In the genomic region with DNA sequence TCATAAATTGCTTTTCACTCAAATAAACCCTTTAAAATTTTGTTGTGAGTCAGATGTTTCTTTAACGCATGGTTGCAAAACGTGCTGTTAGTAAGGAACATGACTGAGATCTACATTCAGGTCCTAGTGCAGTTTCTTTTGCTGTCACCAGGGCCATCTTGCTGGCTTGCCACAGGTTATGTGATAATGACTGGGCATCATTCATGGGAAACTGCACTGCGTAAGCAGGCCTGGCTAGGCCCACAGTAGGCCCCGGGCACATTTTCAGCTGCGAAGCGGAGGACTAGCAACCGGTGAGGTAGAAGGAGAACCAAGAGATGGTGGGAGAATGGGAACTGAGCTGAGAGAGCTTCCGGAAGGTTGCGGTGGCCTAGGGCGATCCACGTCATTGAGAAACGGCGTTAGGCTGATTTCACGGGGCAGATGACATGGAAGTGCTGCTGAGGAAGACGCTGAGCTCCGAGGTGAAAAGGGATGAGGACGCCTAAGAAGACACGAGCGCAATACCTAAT, we compare ENCODE assay signal across 9 cellular contexts. TPM values are rescaled to one million over a fixed set of nuclear protein-coding genes. Genes with fewer than 3 reads are reported as not detected.
DNase-seq lines count a peak whose midpoint lies in the region; ATAC-seq and TF ChIP-seq lines count a peak whose summit lies in the region.
"Had no signal": no experiment of that assay in that cellular context is flagged by ENCODE, and none has a peak within 500 bp of the region (broad histone marks: within the 10 kb centered on the region; RNA-seq: fewer than 3 reads in every experiment).

No MANE protein-coding gene starts in this region.

- DNase-seq in stimulated activated CD4-positive, alpha-beta T cell treated with anti-CD3 and anti-CD28 coated beads, Interleukin-1b, Interleukin-23, amount 100 ng/mL, for 48 hours: peak; percentile 81
- no peak for DNase-seq in stimulated activated CD4-positive, alpha-beta T cell treated with anti-CD3 and anti-CD28 coated beads, Interleukin-4, amount 100 ng/mL, for 1 hour
- DNase-seq in RWPE1 (ENCODE audit: low spot score): no peak
- peak; percentile 64 for DNase-seq in fibroblast of mammary gland (ENCODE audit: low read depth)
- DNase-seq in upper lobe of right lung: peak; percentile 73
- no peak for DNase-seq in RKO (ENCODE audit: low spot score)
- no peak for DNase-seq in iPS-NIHi11 (ENCODE audit: low spot score)
- DNase-seq in BE2C: no peak
- DNase-seq: SHP77 treated with DMSO at 0.1 percent for 48 hours had no signal

- ATAC-seq in upper lobe of right lung: peak; percentile 30

- H3K4me3 ChIP-seq in fibroblast of mammary gland (ENCODE audit: control insufficient read depth, low read depth, low read length) (no peak overlapping the region), upper lobe of right lung (peak overlapping the region; percentile 8), BE2C (ENCODE audit: low read depth, low read length) (no peak overlapping the region)

- peaks cover 47% of the 10 kb centered on the region for H3K4me1 ChIP-seq in upper lobe of right lung
- H3K4me1 ChIP-seq in BE2C: no peaks in the 10 kb centered on the region

- CTCF ChIA-PET in RWPE1 (lab: Yijun Ruan, JAX): interaction anchor here (0.7 kb wide), 1 partner anchor 21 kb away, joined by 3 read pairs; no protein-coding TSS in a partner anchor

- no peak for TF ChIP-seq CTCF in RWPE1 (conservative IDR thresholded peaks at IDR 0.05; ENCODE audit: low read depth)
- peak; percentile 9 for TF ChIP-seq CTCF in fibroblast of mammary gland (conservative IDR thresholded peaks at IDR 0.05; ENCODE audit: control insufficient read depth, insufficient read depth, low read depth, low read length)
- no peak for TF ChIP-seq CTCF in upper lobe of right lung (IDR thresholded peaks at IDR 0.05)
- no peak for TF ChIP-seq CTCF in BE2C (IDR thresholded peaks at IDR 0.05; ENCODE audit: low read depth, low read length)

- H3K27ac ChIP-seq in RWPE1 (peak overlapping the region; percentile 85), upper lobe of right lung (peak overlapping the region; percentile 97)

- H3K36me3 ChIP-seq in upper lobe of right lung (no peaks in the 10 kb centered on the region), BE2C (no peaks in the 10 kb centered on the region)

- H3K27me3 ChIP-seq in upper lobe of right lung (peaks cover 17% of the 10 kb centered on the region), BE2C (no peaks in the 10 kb centered on the region)

- POLR2A ChIA-PET in RWPE1 (lab: Yijun Ruan, JAX; ENCODE audit: low non-redundant PET): no interaction called here

- intact Hi-C loops in upper lobe of right lung (cut with DNase I): no loop called here

- no peaks in the 10 kb centered on the region for H3K9me3 ChIP-seq in upper lobe of right lung
- no peaks in the 10 kb centered on the region for H3K9me3 ChIP-seq in BE2C

RNA-seq across cellular contexts. Expression of gene KLHDC7B, which starts 3.2 kb away (rescaled TPM):
- 0.69 TPM for total RNA-seq in upper lobe of right lung
- polyA plus RNA-seq in BE2C (2012; ENCODE audit: insufficient read depth, insufficient read length, low read depth): 1.3 TPM

RNA-seq across cellular contexts. Expression of gene TYMP, which starts 12.7 kb away (rescaled TPM):
- 122 TPM for total RNA-seq in upper lobe of right lung
- 5.2 TPM for polyA plus RNA-seq in BE2C (2012; ENCODE audit: insufficient read depth, insufficient read length, low read depth)

RNA-seq across cellular contexts. Expression of gene SCO2, which starts 17.1 kb away (rescaled TPM):
- total RNA-seq in upper lobe of right lung: 3.1 TPM
- 8.2 TPM for polyA plus RNA-seq in BE2C (2012; ENCODE audit: insufficient read depth, insufficient read length, low read depth)

RNA-seq across cellular contexts. Expression of gene SYCE3, which starts 20.2 kb away (rescaled TPM):
- total RNA-seq in upper lobe of right lung: not detected
- not detected for polyA plus RNA-seq in BE2C (2012; ENCODE audit: insufficient read depth, insufficient read length, low read depth)

RNA-seq across cellular contexts. Expression of gene NCAPH2, which starts 34.4 kb away (rescaled TPM):
- total RNA-seq in upper lobe of right lung: 51.8 TPM
- polyA plus RNA-seq in BE2C (2012; ENCODE audit: insufficient read depth, insufficient read length, low read depth): 201 TPM

Comparison
In these comparisons a context has a peak if more than half of its experiments do, and no peak if none do; other contexts are left out.
1. DNase-seq: peak in stimulated activated CD4-positive, alpha-beta T cell treated with anti-CD3 and anti-CD28 coated beads, Interleukin-1b, Interleukin-23, amount 100 ng/mL, for 48 hours (single experiment), fibroblast of mammary gland (single experiment) and upper lobe of right lung (single experiment); none in stimulated activated CD4-positive, alpha-beta T cell treated with anti-CD3 and anti-CD28 coated beads, Interleukin-4, amount 100 ng/mL, for 1 hour (single experiment), RWPE1 (single experiment), RKO (single experiment), iPS-NIHi11 (single experiment) and BE2C (single experiment).